10 cellular contexts compared by ENCODE assay signal in genomic region chr22:46107089-46107664, GRCh38. TPM values are rescaled to one million over a fixed set of nuclear protein-coding genes. Genes with fewer than 3 reads are reported as not detected.
DNase-seq lines count a peak whose midpoint lies in the region; ATAC-seq lines count a peak whose summit lies in the region.
"Had no signal": no experiment of that assay in that cellular context is flagged by ENCODE, and none has a peak within 500 bp of the region (broad histone marks: within the 10 kb centered on the region; RNA-seq: fewer than 3 reads in every experiment).

No MANE protein-coding gene starts in this region.

- H3K36me3 Mint-ChIP-seq in activated naive CD8-positive, alpha-beta T cell treated with anti-CD3 and anti-CD28 coated beads for 36 hours = no peaks in the 10 kb centered on the region

- no peaks in the 10 kb centered on the region for H3K4me1 Mint-ChIP-seq in activated naive CD8-positive, alpha-beta T cell treated with anti-CD3 and anti-CD28 coated beads for 36 hours

- no peak overlapping the region for H3K4me3 Mint-ChIP-seq in activated naive CD8-positive, alpha-beta T cell treated with anti-CD3 and anti-CD28 coated beads for 36 hours

- DNase-seq in C1 segment of cervical spinal cord (lab: John Stamatoyannopoulos, UW) (peak in 9 of 14 donors; percentile 55 to 85 (median 76)), NCI-H345 (lab: John Stamatoyannopoulos, UW) (peak; percentile 58), nucleus accumbens (lab: John Stamatoyannopoulos, UW) (peak in 54 of 56 donors; percentile 31 to 91 (median 80)), AG08395 (ENCODE audit: low spot score) (no peak), GF-D8 (lab: John Stamatoyannopoulos, UW) (no peak)
- DNase-seq in activated naive CD8-positive, alpha-beta T cell treated with anti-CD3 and anti-CD28 coated beads for 36 hours = no peak
- DNase-seq: activated effector memory CD4-positive, alpha-beta T cell treated with Interleukin-2 at 50 U/mL for 16 hours; SJCRH30 had no signal

- ATAC-seq in esophagus mucosa = peak; percentile 47
- ATAC-seq in HG02571 (IDR thresholded peaks at IDR 0.05; ENCODE audit: unreplicated experiment) = no peak

- H3K27me3 Mint-ChIP-seq in activated naive CD8-positive, alpha-beta T cell treated with anti-CD3 and anti-CD28 coated beads for 36 hours = no peaks in the 10 kb centered on the region

- H3K27ac Mint-ChIP-seq in activated naive CD8-positive, alpha-beta T cell treated with anti-CD3 and anti-CD28 coated beads for 36 hours = no peak overlapping the region

- no peaks in the 10 kb centered on the region for H3K9me3 Mint-ChIP-seq in activated naive CD8-positive, alpha-beta T cell treated with anti-CD3 and anti-CD28 coated beads for 36 hours

RNA-seq across cellular contexts. Expression of gene PPARA, which starts 43.1 kb away (rescaled TPM):
- 12.9 TPM for total RNA-seq in esophagus mucosa
- 1 to 10 TPM; 6.0 to 6.4 TPM for total RNA-seq in activated naive CD8-positive, alpha-beta T cell treated with anti-CD3 and anti-CD28 coated beads for 36 hours

Comparison
In these comparisons a context has a peak if more than half of its experiments do, and no peak if none do; other contexts are left out.
1. DNase-seq: peak in C1 segment of cervical spinal cord (9 of 14), NCI-H345 (single experiment) and nucleus accumbens (54 of 56); none in activated naive CD8-positive, alpha-beta T cell treated with anti-CD3 and anti-CD28 coated beads for 36 hours (single experiment), AG08395 (single experiment) and GF-D8 (single experiment).